In genomic region chr3:9600597-9600996, GRCh38 we compare ENCODE assay signal across 8 cellular contexts. TPM values are rescaled to one million over a fixed set of nuclear protein-coding genes. Genes with fewer than 3 reads are reported as not detected.
DNase-seq lines count a peak whose midpoint lies in the region; ATAC-seq and TF ChIP-seq lines count a peak whose summit lies in the region.

No MANE protein-coding gene starts in this region.

- H3K27me3 ChIP-seq in PC-3 (ENCODE audit: low read length) (no peaks in the 10 kb centered on the region), fibroblast of lung (ENCODE audit: control insufficient read depth, insufficient read depth, low read length) (no peaks in the 10 kb centered on the region), tibial nerve (peaks cover 0 to 10% of the 10 kb centered on the region in 2 donors)

- TF ChIP-seq CTCF in PC-3 (conservative IDR thresholded peaks at IDR 0.05; ENCODE audit: low read depth, low read length) (no peak), fibroblast of lung (conservative IDR thresholded peaks at IDR 0.05 in 1 of 2, IDR thresholded peaks at IDR 0.05 in 1 of 2; ENCODE audit: low read depth in 1 of 2, low read length in 2 of 2) (no peak), tibial nerve (IDR thresholded peaks at IDR 0.05) (no peak)

- WGBS in tibial nerve, 2 donors = 2% methylated on average over 14 to 21 of the region's 42 CpGs

- no peaks in the 10 kb centered on the region for H3K9me2 ChIP-seq in PC-3 (replicated peaks; ENCODE audit: low read length)

- H2AFZ ChIP-seq in PC-3 (ENCODE audit: low read length) = peak overlapping the region; percentile 61
- no peak overlapping the region for H2AFZ ChIP-seq in fibroblast of lung (ENCODE audit: low read length)

- no peaks in the 10 kb centered on the region for H4K20me1 ChIP-seq in PC-3 (ENCODE audit: low read length)
- H4K20me1 ChIP-seq in fibroblast of lung (ENCODE audit: control insufficient read depth, extremely low read depth, insufficient read depth, low read length) = no peaks in the 10 kb centered on the region

- no peak for TF ChIP-seq EP300 in tibial nerve (IDR thresholded peaks at IDR 0.05)

- no peaks in the 10 kb centered on the region for H3F3A ChIP-seq in PC-3 (ENCODE audit: low read length, unreplicated experiment)

- no peaks in the 10 kb centered on the region for H3K4me1 ChIP-seq in PC-3 (ENCODE audit: insufficient read depth, low read length)
- no peaks in the 10 kb centered on the region for H3K4me1 ChIP-seq in fibroblast of lung (ENCODE audit: control insufficient read depth, extremely low read depth, insufficient read depth, low read length)
- peaks cover 0 to 11% (median 0%) of the 10 kb centered on the region in 4 donors for H3K4me1 ChIP-seq in tibial nerve

- H3K4me3 ChIP-seq in PC-3 (ENCODE audit: low read length) (peak overlapping the region; percentile 21; the same call in 1 of the 2 replicates), fibroblast of lung (replicated peaks in 1 of 4; ENCODE audit: control extremely low read depth in 1 of 4, insufficient read depth in 1 of 4, low read depth in 3 of 4, low read length in 4 of 4) (peak overlapping the region in 1 of 4 experiments; percentile 22), tibial nerve (peak overlapping the region in 2 of 4 donors; percentile 9 to 41)

- POLR2A ChIA-PET in PC-3 (lab: Charles Lee; ENCODE audit: unreplicated experiment) = no interaction called here

- no peaks in the 10 kb centered on the region for H3K36me3 ChIP-seq in PC-3 (ENCODE audit: low read depth, low read length)
- H3K36me3 ChIP-seq in fibroblast of lung (ENCODE audit: control insufficient read depth, insufficient read depth, low read length) = no peaks in the 10 kb centered on the region
- H3K36me3 ChIP-seq in tibial nerve = no peaks in the 10 kb centered on the region

- DNase-seq in Daoy (ENCODE audit: low read depth) (peak; percentile 2), PC-3 (no peak), fibroblast of lung (ENCODE audit: low read depth in 2 of 2) (peak; percentile 6), sciatic nerve (ENCODE audit: low spot score) (peak; percentile 72), superior temporal gyrus (ENCODE audit: extremely low spot score) (no peak), SIG-M5 (lab: John Stamatoyannopoulos, UW) (no peak), tibial nerve (ENCODE audit: low spot score in 2 of 2) (no peak)

- H3K9me3 ChIP-seq in PC-3 (ENCODE audit: low read length) = peaks cover 12% of the 10 kb centered on the region
- no peaks in the 10 kb centered on the region for H3K9me3 ChIP-seq in fibroblast of lung (ENCODE audit: control insufficient read depth, insufficient read depth, low read depth, low read length)
- H3K9me3 ChIP-seq in tibial nerve = peaks cover 0 to 44% (median 2%) of the 10 kb centered on the region in 4 donors

- H3K9ac ChIP-seq in PC-3 (ENCODE audit: low read length) = no peak overlapping the region
- no peak overlapping the region for H3K9ac ChIP-seq in fibroblast of lung (ENCODE audit: insufficient read depth, low read length)

- no TSS peak for BruUV-seq in PC-3 (replicated peaks; lab: Mats Ljungman, UMichigan)

- H3K79me2 ChIP-seq in PC-3 (ENCODE audit: low read length) (no peaks in the 10 kb centered on the region), fibroblast of lung (ENCODE audit: control insufficient read depth, insufficient read depth, low read length) (no peaks in the 10 kb centered on the region)

- TF ChIP-seq POLR2A in tibial nerve (IDR thresholded peaks at IDR 0.05) = no peak

- H3K4me2 ChIP-seq in PC-3 (ENCODE audit: low read length) (peak overlapping the region; percentile 34; the same call in 1 of the 2 replicates), fibroblast of lung (ENCODE audit: extremely low read depth, insufficient read depth, low read length) (peak overlapping the region; percentile 25)

- H3K27ac ChIP-seq in PC-3 (ENCODE audit: low read length) = no peak overlapping the region
- H3K27ac ChIP-seq in fibroblast of lung (ENCODE audit: insufficient read depth, low read length) = no peak overlapping the region
- peak overlapping the region in 2 of 4 donors; percentile 43 to 82 for H3K27ac ChIP-seq in tibial nerve

- CTCF ChIA-PET in PC-3 (lab: Charles Lee) = no interaction called here

- intact Hi-C loops in PC-3 (cut with micrococcal nuclease) = no loop called here
- intact Hi-C loops in sciatic nerve (cut with DNase I) = no loop called here

- ATAC-seq in PC-3 = peak; percentile 51
- ATAC-seq in sciatic nerve = peak; percentile 17
- no peak for ATAC-seq in HG03025 (IDR thresholded peaks at IDR 0.05; ENCODE audit: low FRiP score, unreplicated experiment)

RNA-seq across cellular contexts. Expression of gene LHFPL4, which starts 47.0 kb away (rescaled TPM):
- total RNA-seq in Daoy (2014; rRNA removed; shearing (Covaris generic)) = 0.29 TPM in 1 of 2 replicates, not detected in the other
- total RNA-seq in PC-3 (2014; rRNA removed) = not detected in 2 replicates
- total RNA-seq in fibroblast of lung = under 0.01 and 0.17 TPM in 2 replicates
- polyA plus RNA-seq in fibroblast of lung = 0.01 TPM in 1 of 2 replicates, not detected in the other
- 0.02 TPM in 2 replicates for polyA plus RNA-seq in fibroblast of lung (2012)
- polyA minus RNA-seq in fibroblast of lung (ENCODE audit: low replicate concordance) = not detected in 2 replicates
- not detected for total RNA-seq in sciatic nerve
- total RNA-seq in tibial nerve = under 1 TPM in 1 of 4 donors, not detected in 3; under 0.01 TPM

RNA-seq across cellular contexts. Expression of gene MTMR14, which starts 48.7 kb away (rescaled TPM):
- 22.0 and 23.8 TPM in 2 replicates for total RNA-seq in Daoy (2014; rRNA removed; shearing (Covaris generic))
- total RNA-seq in PC-3 (2014; rRNA removed) (30.7 and 31.4 TPM in 2 replicates), fibroblast of lung (27.0 and 35.2 TPM in 2 replicates), sciatic nerve (35.5 TPM), tibial nerve (10 to 100 TPM; 33.3 to 45.5 (median 38.6) TPM)
- polyA plus RNA-seq in fibroblast of lung = 28.5 and 36.9 TPM in 2 replicates
- 24.0 and 30.4 TPM in 2 replicates for polyA plus RNA-seq in fibroblast of lung (2012)
- polyA minus RNA-seq in fibroblast of lung (ENCODE audit: low replicate concordance) = 46.1 and 52.7 TPM in 2 replicates

Comparison
In these comparisons a context has a peak if more than half of its experiments do, and no peak if none do; other contexts are left out.
1. DNase-seq: peak in Daoy (single experiment), fibroblast of lung (2 of 2) and sciatic nerve (single experiment); none in PC-3 (single experiment), superior temporal gyrus (single experiment), SIG-M5 (single experiment) and tibial nerve (0 of 2).